24 cellular contexts compared by ENCODE assay signal in genomic region chr2:120986898-120987650, GRCh38.
"Had no signal": no experiment of that assay in that cellular context is flagged by ENCODE, and none has a peak within 500 bp of the region (broad histone marks: within the 10 kb centered on the region; RNA-seq: fewer than 3 reads in every experiment).

No MANE protein-coding gene starts in this region.

- H3K4me3 Mint-ChIP-seq: activated B cell treated with CpG ODN at 0.5 μM for 24 hours; activated CD4-positive, alpha-beta T cell treated with anti-CD3 and anti-CD28 coated beads for 36 hours; activated CD8-positive, alpha-beta memory T cell treated with anti-CD3 and anti-CD28 coated beads, Interleukin-2, amount 10 ng/mL, durations not matched to agents 7 days and 5 days; activated CD8-positive, alpha-beta T cell treated with anti-CD3 and anti-CD28 coated beads, Interleukin-2, amount 10 ng/mL, durations not matched to agents 7 days and 5 days; naive thymus-derived CD8-positive, alpha-beta T cell; stimulated activated naive B cell treated with anti-CD40 and anti-IgM and Interleukin-4, amounts not matched to agents 10 μg/mL and 1 μg/mL and 100 μg/mL, for 72 hours; T-helper 2 cell treated with Interferon-gamma antibody and Interleukin-4, amounts not matched to agents 5 μg/mL and 100 μg/mL, for 36 hours had no signal

- H3K4me1 Mint-ChIP-seq: activated B cell treated with CpG ODN at 0.5 μM for 24 hours; activated CD4-positive, alpha-beta T cell treated with anti-CD3 and anti-CD28 coated beads for 36 hours; activated CD8-positive, alpha-beta memory T cell treated with anti-CD3 and anti-CD28 coated beads, Interleukin-2, amount 10 ng/mL, durations not matched to agents 7 days and 5 days; naive thymus-derived CD8-positive, alpha-beta T cell; stimulated activated naive B cell treated with anti-CD40 and anti-IgM and Interleukin-4, amounts not matched to agents 10 μg/mL and 1 μg/mL and 100 μg/mL, for 72 hours had no signal

- H3K36me3 ChIP-seq: ovary, prostate gland had no signal

- H3K9me3 Mint-ChIP-seq: activated B cell treated with CpG ODN at 0.5 μM for 24 hours; naive thymus-derived CD8-positive, alpha-beta T cell; stimulated activated naive B cell treated with anti-CD40 and anti-IgM and Interleukin-4, amounts not matched to agents 10 μg/mL and 1 μg/mL and 100 μg/mL, for 72 hours; T-helper 2 cell treated with Interferon-gamma antibody and Interleukin-4, amounts not matched to agents 5 μg/mL and 100 μg/mL, for 36 hours had no signal

- H3K4me3 ChIP-seq: esophagus muscularis mucosa, ovary, prostate gland, smooth muscle cell, suprapubic skin, tibial nerve had no signal

- H3K27me3 ChIP-seq: brain microvascular endothelial cell, esophagus muscularis mucosa, foreskin keratinocyte, ovary, suprapubic skin, tibial nerve had no signal

- H3K27me3 Mint-ChIP-seq: activated B cell treated with CpG ODN at 0.5 μM for 24 hours; activated CD4-positive, alpha-beta T cell treated with anti-CD3 and anti-CD28 coated beads for 36 hours; activated CD8-positive, alpha-beta memory T cell treated with anti-CD3 and anti-CD28 coated beads, Interleukin-2, amount 10 ng/mL, durations not matched to agents 7 days and 5 days; naive thymus-derived CD8-positive, alpha-beta T cell; stimulated activated naive B cell treated with anti-CD40 and anti-IgM and Interleukin-4, amounts not matched to agents 10 μg/mL and 1 μg/mL and 100 μg/mL, for 72 hours had no signal

- H3K36me3 Mint-ChIP-seq: activated CD8-positive, alpha-beta memory T cell treated with anti-CD3 and anti-CD28 coated beads, Interleukin-2, amount 10 ng/mL, durations not matched to agents 7 days and 5 days; naive thymus-derived CD8-positive, alpha-beta T cell; stimulated activated naive B cell treated with anti-CD40 and anti-IgM and Interleukin-4, amounts not matched to agents 10 μg/mL and 1 μg/mL and 100 μg/mL, for 72 hours had no signal

- H3K4me1 ChIP-seq: foreskin keratinocyte, prostate gland, suprapubic skin, tibial nerve had no signal

- H3K9me3 ChIP-seq: esophagus muscularis mucosa, ovary, prostate gland, suprapubic skin, tibial nerve had no signal

- DNase-seq: activated B cell treated with CpG ODN at 0.5 μM for 24 hours; activated CD4-positive, alpha-beta T cell treated with anti-CD3 and anti-CD28 coated beads for 36 hours; activated CD8-positive, alpha-beta T cell treated with anti-CD3 and anti-CD28 coated beads, Interleukin-2, amount 10 ng/mL, durations not matched to agents 7 days and 5 days; activated gamma-delta T cell treated with Interleukin-2 at 50 U/mL for 16 hours; activated naive CD4-positive, alpha-beta T cell treated with anti-CD3 and anti-CD28 coated beads, Interleukin-2, amount 50 U/mL, for 16 hours; amniotic stem cell; brain microvascular endothelial cell; caudate nucleus; foreskin keratinocyte; kidney; retina; stimulated activated CD4-positive, alpha-beta T cell treated with anti-CD3 and anti-CD28 coated beads, Interleukin-15, amount 100 ng/mL, for 24 hours; stimulated activated CD4-positive, alpha-beta T cell treated with anti-CD3 and anti-CD28 coated beads, Interleukin-2, amount 100 ng/mL, for 24 hours; stimulated activated naive B cell treated with anti-CD40 and anti-IgM and Interleukin-4, amounts not matched to agents 10 μg/mL and 1 μg/mL and 100 μg/mL, for 72 hours; T-helper 1 cell had no signal

- H3K27ac ChIP-seq: brain microvascular endothelial cell, esophagus muscularis mucosa, foreskin keratinocyte, prostate gland, suprapubic skin, tibial nerve had no signal

- H3K27ac Mint-ChIP-seq: activated B cell treated with CpG ODN at 0.5 μM for 24 hours; activated CD4-positive, alpha-beta T cell treated with anti-CD3 and anti-CD28 coated beads for 36 hours; activated CD8-positive, alpha-beta memory T cell treated with anti-CD3 and anti-CD28 coated beads, Interleukin-2, amount 10 ng/mL, durations not matched to agents 7 days and 5 days; activated CD8-positive, alpha-beta T cell treated with anti-CD3 and anti-CD28 coated beads, Interleukin-2, amount 10 ng/mL, durations not matched to agents 7 days and 5 days; naive thymus-derived CD8-positive, alpha-beta T cell; stimulated activated naive B cell treated with anti-CD40 and anti-IgM and Interleukin-4, amounts not matched to agents 10 μg/mL and 1 μg/mL and 100 μg/mL, for 72 hours; T-helper 2 cell treated with Interferon-gamma antibody and Interleukin-4, amounts not matched to agents 5 μg/mL and 100 μg/mL, for 36 hours had no signal

- ATAC-seq: activated CD4-positive, alpha-beta T cell treated with anti-CD3 and anti-CD28 coated beads for 36 hours; activated CD8-positive, alpha-beta memory T cell treated with anti-CD3 and anti-CD28 coated beads, Interleukin-2, amount 10 ng/mL, durations not matched to agents 7 days and 5 days; activated CD8-positive, alpha-beta T cell treated with anti-CD3 and anti-CD28 coated beads, Interleukin-2, amount 10 ng/mL, durations not matched to agents 7 days and 5 days; foreskin keratinocyte; naive thymus-derived CD8-positive, alpha-beta T cell; stimulated activated naive B cell treated with anti-CD40 and anti-IgM and Interleukin-4, amounts not matched to agents 10 μg/mL and 1 μg/mL and 100 μg/mL, for 72 hours had no signal
